In genomic region chr21:43331962-43332458, GRCh38 we compare ENCODE assay signal across 10 cellular contexts.
A peak's percentile ranks its signal among the peaks of the same experiment; 100 is the strongest.
DNase-seq lines count a peak whose midpoint lies in the region; ATAC-seq, FAIRE-seq and TF ChIP-seq lines count a peak whose summit lies in the region.
"Had no signal": no experiment of that assay in that cellular context is flagged by ENCODE, and none has a peak within 500 bp of the region (broad histone marks: within the 10 kb centered on the region; RNA-seq: fewer than 3 reads in every experiment).

No MANE protein-coding gene starts in this region.

- no peaks in the 10 kb centered on the region for H3K27me3 ChIP-seq in foreskin keratinocyte
- H3K27me3 ChIP-seq: vagina had no signal

- CTCF ChIA-PET in AG04449 (lab: Yijun Ruan, JAX), result interaction anchor here (1.0 kb wide), 1 partner anchor 265 kb away, joined by 3 read pairs; no protein-coding TSS in a partner anchor

- no peak for FAIRE-seq in GM12891 (lab: Jason Lieb, UNC)

- peaks cover 8% of the 10 kb centered on the region for H3K4me1 ChIP-seq in mucosa of descending colon (ENCODE audit: low read depth)
- H3K4me1 ChIP-seq in foreskin keratinocyte, result peaks cover 10% of the 10 kb centered on the region

- H3K27ac ChIP-seq in foreskin keratinocyte, result no peak overlapping the region

- TF ChIP-seq CTCF in AG04449 (IDR thresholded peaks at IDR 0.05; ENCODE audit: insufficient read depth, low read length, missing control alignments) (no peak), epithelial cell of esophagus (IDR thresholded peaks at IDR 0.05; ENCODE audit: insufficient read depth, low read depth, low read length, missing control alignments) (no peak), mucosa of descending colon (IDR thresholded peaks at IDR 0.05) (no peak), foreskin keratinocyte (conservative IDR thresholded peaks at IDR 0.05) (no peak)

- no peaks in the 10 kb centered on the region for H3K36me3 ChIP-seq in mucosa of descending colon (ENCODE audit: low read depth)
- H3K36me3 ChIP-seq: vagina had no signal

- peak; percentile 81 for DNase-seq in AG04449 (ENCODE audit: low read depth, low spot score)
- peak; percentile 76 for DNase-seq in NCI-H2029 treated with DMSO at 0.1 percent for 48 hours (lab: John Stamatoyannopoulos, UW)
- peak; percentile 82 for DNase-seq in epithelial cell of esophagus (ENCODE audit: low read depth)
- no peak for DNase-seq in mucosa of descending colon
- DNase-seq in GM12891 (ENCODE audit: insufficient read length, low spot score), result no peak
- DNase-seq in foreskin keratinocyte, result no peak
- DNase-seq in activated CD4-positive, alpha-beta T cell treated with anti-CD3 and anti-CD28 coated beads for 1 hour, result no peak
- DNase-seq: effector CD8-positive, alpha-beta T cell had no signal

- POLR2A ChIA-PET in AG04449 (lab: Yijun Ruan, JAX), result no interaction called here

- peak; percentile 49 for ATAC-seq in mucosa of descending colon
- ATAC-seq in foreskin keratinocyte, result no peak
- ATAC-seq in GM19023 (IDR thresholded peaks at IDR 0.05; ENCODE audit: unreplicated experiment), result no peak

- no peaks in the 10 kb centered on the region for H3K9me3 ChIP-seq in mucosa of descending colon
- H3K9me3 ChIP-seq: vagina had no signal

- intact Hi-C loops in mucosa of descending colon (cut with DNase I, micrococcal nuclease), result no loop called here

- no peak for TF ChIP-seq POLR2A in GM12891 (IDR thresholded peaks at IDR 0.05; ENCODE audit: low read depth, low read length)

- H3K4me3 ChIP-seq in AG04449 (ENCODE audit: low read depth, low read length) (no peak overlapping the region), epithelial cell of esophagus (ENCODE audit: low read length) (no peak overlapping the region), mucosa of descending colon (no peak overlapping the region)
- H3K4me3 ChIP-seq: vagina had no signal

TF ChIP-seq in GM12891, 5 proteins besides CTCF, POLR2A, EP300 and RAD21:
- TF ChIP-seq SPI1 (IDR thresholded peaks at IDR 0.05; ENCODE audit: low read depth, low read length) (no peak), POU2F2 (IDR thresholded peaks at IDR 0.05; ENCODE audit: low read depth, low read length) (no peak), PAX5 (IDR thresholded peaks at IDR 0.05; ENCODE audit: insufficient read depth, low read length, severe bottlenecking) (no peak), TAF1 (IDR thresholded peaks at IDR 0.05; ENCODE audit: low read depth, low read length) (no peak), POLR2AphosphoS5 (IDR thresholded peaks at IDR 0.05; ENCODE audit: low read depth, low read length) (no peak)

Comparison
In these comparisons a context has a peak if more than half of its experiments do, and no peak if none do; other contexts are left out.
1. DNase-seq: peak in AG04449 (single experiment), NCI-H2029 treated with DMSO at 0.1 percent for 48 hours (single experiment) and epithelial cell of esophagus (single experiment); none in mucosa of descending colon (0 of 3), GM12891 (single experiment), foreskin keratinocyte (0 of 2) and activated CD4-positive, alpha-beta T cell treated with anti-CD3 and anti-CD28 coated beads for 1 hour (single experiment).